Comparison of ENCODE assay signal across 9 cellular contexts in the genomic region with DNA sequence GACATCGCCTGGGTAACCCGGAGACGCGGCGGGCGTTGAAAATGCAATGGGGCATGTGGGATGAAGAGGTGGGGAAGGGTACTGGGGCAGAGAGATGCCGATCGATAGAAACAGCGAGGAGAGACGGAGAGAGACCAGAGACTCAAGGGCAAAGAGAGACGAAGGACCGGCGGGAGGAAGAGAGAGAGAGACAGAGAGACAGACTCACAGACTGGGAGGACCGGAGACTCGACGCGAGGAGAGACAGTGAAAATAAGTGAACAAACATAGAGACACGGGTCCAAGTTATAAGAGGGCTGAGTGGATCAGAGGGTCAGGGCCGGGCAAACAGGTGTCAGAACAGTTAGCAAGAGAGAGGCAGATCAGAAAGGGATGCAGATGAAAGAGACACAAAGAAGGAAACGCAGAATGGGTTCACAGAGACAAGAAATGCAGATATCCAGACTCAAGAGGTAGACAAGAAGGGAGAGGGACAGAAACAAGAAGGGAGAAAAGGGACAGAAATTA. TPM values are rescaled to one million over a fixed set of nuclear protein-coding genes. Genes with fewer than 3 reads are reported as not detected.
DNase-seq lines count a peak whose midpoint lies in the region; ATAC-seq and TF ChIP-seq lines count a peak whose summit lies in the region.
"Had no signal": no experiment of that assay in that cellular context is flagged by ENCODE, and none has a peak within 500 bp of the region (broad histone marks: within the 10 kb centered on the region; RNA-seq: fewer than 3 reads in every experiment).

No MANE protein-coding gene starts in this region.

- peak overlapping the region; percentile 99 for H3K27ac Mint-ChIP-seq in memory B cell

- peaks cover 29% of the 10 kb centered on the region for H3K4me1 Mint-ChIP-seq in memory B cell

- peaks cover 7% of the 10 kb centered on the region for H3K36me3 Mint-ChIP-seq in memory B cell

- no peaks in the 10 kb centered on the region for H3K27me3 Mint-ChIP-seq in memory B cell

- TF ChIP-seq EP300 in upper lobe of left lung (IDR thresholded peaks at IDR 0.05), result no peak

- H3K36me3 ChIP-seq in heart left ventricle (peaks cover 0 to 28% (median 9%) of the 10 kb centered on the region in 9 donors), body of pancreas (replicated peaks in 1 of 2; ENCODE audit: insufficient read depth in 1 of 2, low read depth in 2 of 2) (no peaks in the 10 kb centered on the region), upper lobe of left lung (peaks cover 0 to 23% (median 22%) of the 10 kb centered on the region in 4 donors)

- DNase-seq in heart left ventricle (no peak), left ventricle myocardium superior (no peak), body of pancreas (peak in 1 of 4 donors; percentile 9), memory B cell (ENCODE audit: low spot score in 2 of 2) (no peak), upper lobe of left lung (no peak), RPMI8226 (no peak), T-helper 9 cell (no peak)
- DNase-seq in activated CD4-positive, CD25-positive, alpha-beta regulatory T cell (lab: John Stamatoyannopoulos, UW), result no peak
- DNase-seq: GF-D8 had no signal

- intact Hi-C loops in heart left ventricle (cut with DNase I) (loop anchor here in 3 of 10 donors (1.0 to 2.0 kb wide), 3 partner anchors 15 to 55 kb away; a partner anchor contains a TSS), left ventricle myocardium superior (cut with micrococcal nuclease) (no loop called here), body of pancreas (cut with DNase I) (no loop called here)

- H3K27me3 ChIP-seq in heart left ventricle, result no peaks in the 10 kb centered on the region
- H3K27me3 ChIP-seq in body of pancreas, result no peaks in the 10 kb centered on the region
- H3K27me3 ChIP-seq in upper lobe of left lung, result no peaks in the 10 kb centered on the region

- no peak for ATAC-seq in heart left ventricle
- ATAC-seq in left ventricle myocardium superior, result no peak
- ATAC-seq in body of pancreas, result no peak
- ATAC-seq in memory B cell (ENCODE audit: low read depth), result no peak
- ATAC-seq in upper lobe of left lung (ENCODE audit: low FRiP score in 2 of 2), result no peak

- peaks cover 2% of the 10 kb centered on the region for H3K9me3 Mint-ChIP-seq in memory B cell

- WGBS in heart left ventricle, 4 donors, result 1% methylated on average over 20 of the region's 20 CpGs
- 0 to 1% methylated on average over 20 of the region's 20 CpGs for WGBS in body of pancreas, 2 donors
- 2% methylated on average over 20 of the region's 20 CpGs for WGBS in upper lobe of left lung, 2 donors

- TF ChIP-seq CTCF in heart left ventricle (IDR thresholded peaks at IDR 0.05) (no peak), body of pancreas (IDR thresholded peaks at IDR 0.05) (no peak), upper lobe of left lung (IDR thresholded peaks at IDR 0.05) (no peak)

- H3K4me1 ChIP-seq in heart left ventricle (peaks cover 3 to 38% (median 17%) of the 10 kb centered on the region in 12 donors), body of pancreas (peaks cover 28% of the 10 kb centered on the region), upper lobe of left lung (peaks cover 22 to 46% (median 29%) of the 10 kb centered on the region in 4 donors)

- peak overlapping the region; percentile 11 to 99 (median 96) for H3K27ac ChIP-seq in heart left ventricle
- H3K27ac ChIP-seq in body of pancreas, result peak overlapping the region; percentile 95 to 98 (median 97)
- peak overlapping the region; percentile 91 to 99 (median 94) for H3K27ac ChIP-seq in upper lobe of left lung

- TF ChIP-seq POLR2A in heart left ventricle (IDR thresholded peaks at IDR 0.05), result no peak
- no peak for TF ChIP-seq POLR2A in body of pancreas (IDR thresholded peaks at IDR 0.05)
- TF ChIP-seq POLR2A in upper lobe of left lung (IDR thresholded peaks at IDR 0.05), result no peak

- H3K4me3 ChIP-seq in heart left ventricle (peak overlapping the region; percentile 36 to 89 (median 77)), body of pancreas (peak overlapping the region; percentile 17 to 32), upper lobe of left lung (peak overlapping the region; percentile 26 to 86 (median 68))

- no peaks in the 10 kb centered on the region for H3K9me3 ChIP-seq in heart left ventricle
- no peaks in the 10 kb centered on the region for H3K9me3 ChIP-seq in body of pancreas
- H3K9me3 ChIP-seq in upper lobe of left lung, result no peaks in the 10 kb centered on the region

- H3K4me3 Mint-ChIP-seq in memory B cell, result peak overlapping the region; percentile 98

RNA-seq across cellular contexts. Expression of a gene that starts 0.6 kb away (rescaled TPM):
- 10 to 100 TPM in 2 of 9 donors, 1 to 10 TPM in 7; 7.5 to 12.0 (median 9.1) TPM for total RNA-seq in heart left ventricle
- polyA plus RNA-seq in heart left ventricle, result 10 to 100 TPM in 1 of 2 donors, 1 to 10 TPM in 1; 6.2 to 12.5 TPM
- total RNA-seq in left ventricle myocardium superior, result 11.3 TPM
- total RNA-seq in body of pancreas, result 10 to 100 TPM; 31.4 to 59.3 TPM
- total RNA-seq in upper lobe of left lung, result 100 to 1,000 TPM in 1 of 6 donors, 10 to 100 TPM in 5; 34.8 to 162 (median 45.5) TPM

RNA-seq across cellular contexts. Expression of a gene that starts 15.3 kb away (rescaled TPM):
- 100 to 1,000 TPM in 6 of 9 donors, 10 to 100 TPM in 3; 35.3 to 139 (median 115) TPM for total RNA-seq in heart left ventricle
- 100 to 1,000 TPM in 1 of 2 donors, 10 to 100 TPM in 1; 64.7 to 114 TPM for polyA plus RNA-seq in heart left ventricle
- total RNA-seq in left ventricle myocardium superior, result 144 TPM
- total RNA-seq in body of pancreas, result 10 to 100 TPM; 10.5 to 11.7 TPM
- total RNA-seq in upper lobe of left lung, result 10 to 100 TPM; 33.0 to 53.9 (median 41.6) TPM

RNA-seq across cellular contexts. Expression of a gene that starts 18.8 kb away (rescaled TPM):
- total RNA-seq in heart left ventricle (100 to 1,000 TPM; 113 to 155 (median 129) TPM), left ventricle myocardium superior (134 TPM), body of pancreas (10 to 100 TPM; 22.7 to 66.4 TPM), upper lobe of left lung (100 to 1,000 TPM in 5 of 6 donors, 10 to 100 TPM in 1; 75.4 to 162 (median 123) TPM)
- polyA plus RNA-seq in heart left ventricle, result 100 to 1,000 TPM; 192 to 266 TPM

RNA-seq across cellular contexts. Expression of a gene that starts 29.8 kb away (rescaled TPM):
- total RNA-seq in heart left ventricle (100 to 1,000 TPM; 122 to 265 (median 163) TPM), left ventricle myocardium superior (152 TPM), body of pancreas (100 to 1,000 TPM; 244 to 273 TPM), upper lobe of left lung (100 to 1,000 TPM; 197 to 283 (median 213) TPM)
- 100 to 1,000 TPM in 1 of 2 donors, 10 to 100 TPM in 1; 88.0 to 160 TPM for polyA plus RNA-seq in heart left ventricle

RNA-seq across cellular contexts. Expression of a gene that starts 54.1 kb away (rescaled TPM):
- 10 to 100 TPM in 8 of 9 donors, 1 to 10 TPM in 1; 9.0 to 13.4 (median 10.5) TPM for total RNA-seq in heart left ventricle
- 1 to 10 TPM; 6.9 to 9.2 TPM for polyA plus RNA-seq in heart left ventricle
- 10.4 TPM for total RNA-seq in left ventricle myocardium superior
- 10 to 100 TPM in 1 of 2 donors, 1 to 10 TPM in 1; 9.9 to 12.9 TPM for total RNA-seq in body of pancreas
- total RNA-seq in upper lobe of left lung, result 10 to 100 TPM; 11.9 to 19.7 (median 15.0) TPM

Comparison
In these comparisons a context has a peak if more than half of its experiments do, and no peak if none do; other contexts are left out.
1. H3K4me3 ChIP-seq: peak in every context shown above with its lines; median percentile 77 in heart left ventricle; 68 in upper lobe of left lung; 24 in body of pancreas.